ENCODE assay signal across 8 cellular contexts in genomic region chr17:75288784-75289121, GRCh38. TPM values are rescaled to one million over a fixed set of nuclear protein-coding genes. Genes with fewer than 3 reads are reported as not detected.
DNase-seq lines count a peak whose midpoint lies in the region; ATAC-seq, FAIRE-seq and TF ChIP-seq lines count a peak whose summit lies in the region.

No MANE protein-coding gene starts in this region.

- DNase-seq in D721Med (ENCODE audit: insufficient read length, low spot score): peak; percentile 32
- peak; percentile 10 for DNase-seq in RCC 7860 (ENCODE audit: low spot score)
- no peak for DNase-seq in choroid plexus epithelial cell (ENCODE audit: low read depth)
- peak; percentile 68 for DNase-seq in lower lobe of right lung
- peak; percentile 56 for DNase-seq in stimulated activated naive CD8-positive, alpha-beta T cell treated with anti-CD3 and anti-CD28 coated beads, Interleukin-15, Interleukin-2, amounts not matched to agents 100 U/mL and 50 U/mL, for 24 hours
- no peak for DNase-seq in HuH-7 (ENCODE audit: low spot score)

- H3K36me3 ChIP-seq in HUES6 (ENCODE audit: control insufficient read depth, insufficient read depth, low read length) (peaks cover 16% of the 10 kb centered on the region), lower lobe of right lung (peaks cover 19% of the 10 kb centered on the region)

- intact Hi-C loops in lower lobe of right lung (cut with DNase I): no loop called here

- peak overlapping the region; percentile 89 for H3K4me3 ChIP-seq in HUES6 (ENCODE audit: low read depth, low read length)
- H3K4me3 ChIP-seq in choroid plexus epithelial cell (ENCODE audit: low read depth, low read length): peak overlapping the region; percentile 90
- H3K4me3 ChIP-seq in lower lobe of right lung: peak overlapping the region; percentile 92

- no peaks in the 10 kb centered on the region; the same call in 1 of the 2 replicates for H3K27me3 ChIP-seq in HUES6 (ENCODE audit: control insufficient read depth, insufficient read depth, low read length)
- no peaks in the 10 kb centered on the region for H3K27me3 ChIP-seq in lower lobe of right lung (ENCODE audit: low read depth)

- FAIRE-seq in D721Med (lab: Jason Lieb, UNC) (no peak), RCC 7860 (lab: Jason Lieb, UNC) (no peak)

- peak; percentile 13 for ATAC-seq in GM21367 (IDR thresholded peaks at IDR 0.05; ENCODE audit: unreplicated experiment)
- ATAC-seq in lower lobe of right lung: peak; percentile 45 to 62
- peak; percentile 15 for ATAC-seq in stimulated activated naive CD8-positive, alpha-beta T cell treated with anti-CD3 and anti-CD28 coated beads, Interleukin-15, Interleukin-2, amounts not matched to agents 100 U/mL and 50 U/mL, for 24 hours

- H3K4me1 ChIP-seq in HUES6 (ENCODE audit: control insufficient read depth, insufficient read depth, low read length) (0 out of 2 replicates have a peak, but pooled peaks cover 4% of the 10 kb centered on the region), lower lobe of right lung (peaks cover 8% of the 10 kb centered on the region)

- H3K9me3 ChIP-seq in HUES6 (ENCODE audit: control insufficient read depth, insufficient read depth, low read depth, low read length) (no peaks in the 10 kb centered on the region), lower lobe of right lung (no peaks in the 10 kb centered on the region)

- no peak for TF ChIP-seq CTCF in D721Med (IDR thresholded peaks at IDR 0.05; ENCODE audit: insufficient read depth, missing control alignments)
- TF ChIP-seq CTCF in choroid plexus epithelial cell (conservative IDR thresholded peaks at IDR 0.05; ENCODE audit: low read depth, low read length): no peak
- TF ChIP-seq CTCF in lower lobe of right lung (IDR thresholded peaks at IDR 0.05): no peak

- peak overlapping the region; percentile 70 for H3K9ac ChIP-seq in HUES6 (ENCODE audit: low read length)

- no peak overlapping the region for H3K27ac ChIP-seq in HUES6 (ENCODE audit: low read depth, low read length)
- H3K27ac ChIP-seq in lower lobe of right lung: peak overlapping the region; percentile 93

RNA-seq across cellular contexts. Expression of gene SLC25A19, which starts 0.5 kb away (rescaled TPM):
- total RNA-seq in lower lobe of right lung: 41.5 TPM

RNA-seq across cellular contexts. Expression of gene MIF4GD, which starts 17.7 kb away (rescaled TPM):
- total RNA-seq in lower lobe of right lung: 32.1 TPM

RNA-seq across cellular contexts. Expression of gene MRPS7, which starts 27.1 kb away (rescaled TPM):
- total RNA-seq in lower lobe of right lung: 38.3 TPM

RNA-seq across cellular contexts. Expression of gene GGA3, which starts 27.3 kb away (rescaled TPM):
- total RNA-seq in lower lobe of right lung: 68.6 TPM

Comparison
In these comparisons a context has a peak if more than half of its experiments do, and no peak if none do; other contexts are left out.
1. DNase-seq: peak in D721Med (single experiment), RCC 7860 (single experiment), lower lobe of right lung (single experiment) and stimulated activated naive CD8-positive, alpha-beta T cell treated with anti-CD3 and anti-CD28 coated beads, Interleukin-15, Interleukin-2, amounts not matched to agents 100 U/mL and 50 U/mL, for 24 hours (single experiment); none in choroid plexus epithelial cell (single experiment) and HuH-7 (single experiment).
2. Peak in every context shown above with its lines, with median percentiles within 50 percentile points of each other: ATAC-seq and H3K4me3 ChIP-seq.